2 cellular contexts compared by ENCODE assay signal in genomic region chr12:74816398-74817175, GRCh38.
TF ChIP-seq lines count a peak whose summit lies in the region.

No MANE protein-coding gene starts in this region.

TF ChIP-seq in SK-N-SH treated with all-trans-retinoic acid at 6 μM for 48 hours, 23 proteins besides CTCF, POLR2A, EP300 and RAD21 (continued from another document):
- TF ChIP-seq TSHZ2 (CRISPR knock-in tag; IDR thresholded peaks at IDR 0.05) (no peak), TCF4 (CRISPR knock-in tag; IDR thresholded peaks at IDR 0.05; ENCODE audit: borderline replicate concordance) (no peak), ZNF70 (CRISPR knock-in tag; IDR thresholded peaks at IDR 0.05) (no peak), CSRNP3 (CRISPR knock-in tag; IDR thresholded peaks at IDR 0.05) (no peak), SNAI2 (CRISPR knock-in tag; IDR thresholded peaks at IDR 0.05) (no peak), BACH2 (CRISPR knock-in tag; IDR thresholded peaks at IDR 0.05; ENCODE audit: borderline replicate concordance) (no peak), ESRRG (CRISPR knock-in tag; IDR thresholded peaks at IDR 0.05) (no peak), TOX (CRISPR knock-in tag; IDR thresholded peaks at IDR 0.05; ENCODE audit: borderline replicate concordance) (no peak), ISL1 (CRISPR knock-in tag; IDR thresholded peaks at IDR 0.05) (no peak), ARNTL (CRISPR knock-in tag; IDR thresholded peaks at IDR 0.05; ENCODE audit: borderline replicate concordance, low read depth) (no peak), ZNF8 (CRISPR knock-in tag; IDR thresholded peaks at IDR 0.05) (no peak), CREB5 (CRISPR knock-in tag; IDR thresholded peaks at IDR 0.05; ENCODE audit: low read depth) (no peak), PATZ1 (CRISPR knock-in tag; IDR thresholded peaks at IDR 0.05; ENCODE audit: borderline replicate concordance) (no peak)

TF ChIP-seq in SK-N-SH, 30 proteins besides CTCF, POLR2A, EP300 and RAD21 (continued from another document):
- no peak for TF ChIP-seq NRF1 (IDR thresholded peaks at IDR 0.05; ENCODE audit: low read depth, low read length)
- no peak for TF ChIP-seq GABPA (IDR thresholded peaks at IDR 0.05; ENCODE audit: low read depth)
